8 cellular contexts compared by ENCODE assay signal in genomic region chr6:73732845-73733675, GRCh38. TPM values are rescaled to one million over a fixed set of nuclear protein-coding genes. Genes with fewer than 3 reads are reported as not detected.
DNase-seq lines count a peak whose midpoint lies in the region; ATAC-seq and TF ChIP-seq lines count a peak whose summit lies in the region.

No MANE protein-coding gene starts in this region.

- no peak overlapping the region for H2AFZ ChIP-seq in GM23338

- H4K20me1 ChIP-seq in GM23338 (replicated peaks; ENCODE audit: insufficient read depth), result no peaks in the 10 kb centered on the region

- CTCF ChIA-PET in activated naive CD4-positive, alpha-beta T cell treated with anti-CD3 and anti-CD28 coated beads, Interleukin-2, amount 10 ng/mL, durations not matched to agents 7 days and 5 days (lab: Charles Lee), result interaction anchor here (0.6 to 6.0 kb wide), 30 partner anchors 10 to 1476 kb away, joined by 3 to 126 read pairs (median 5); partner anchors contain the start of genes COL12A1 and SLC17A5

- no peaks in the 10 kb centered on the region; the same call in 2 of the 3 replicates for H3K9me3 Mint-ChIP-seq in GM23338
- no peaks in the 10 kb centered on the region for H3K9me3 Mint-ChIP-seq in activated naive CD4-positive, alpha-beta T cell treated with anti-CD3 and anti-CD28 coated beads, Interleukin-2, amount 10 ng/mL, durations not matched to agents 7 days and 5 days

- H3K9ac ChIP-seq in rectal smooth muscle tissue (ENCODE audit: low read length), result no peak overlapping the region

- no peak overlapping the region for H3K27ac Mint-ChIP-seq in GM23338
- H3K27ac Mint-ChIP-seq in activated naive CD4-positive, alpha-beta T cell treated with anti-CD3 and anti-CD28 coated beads, Interleukin-2, amount 10 ng/mL, durations not matched to agents 7 days and 5 days, result no peak overlapping the region

- no peaks in the 10 kb centered on the region for H3K9me3 ChIP-seq in heart left ventricle

- H3K27me3 ChIP-seq in GM06990 (replicated peaks; ENCODE audit: control insufficient read depth, insufficient read depth, low read length) (no peaks in the 10 kb centered on the region), GM23338 (ENCODE audit: insufficient read depth) (no peaks in the 10 kb centered on the region), heart left ventricle (no peaks in the 10 kb centered on the region), rectal smooth muscle tissue (ENCODE audit: control insufficient read depth, insufficient read depth, low read length) (no peaks in the 10 kb centered on the region)

- no peaks in the 10 kb centered on the region for H3F3A ChIP-seq in GM23338 (replicated peaks; ENCODE audit: low read depth)

- 62 to 69% (median 64%) methylated on average over 6 of the region's 6 CpGs for WGBS in heart left ventricle, 4 donors

- ATAC-seq in GM23338 (peak; percentile 96), SK-N-SH treated with all-trans-retinoic acid at 6 μM for 48 hours (peak; percentile 98), heart left ventricle (peak; percentile 62 to 94 (median 91))

- H3K4me2 ChIP-seq in GM23338, result no peak overlapping the region

- peaks cover 8% of the 10 kb centered on the region; the same call in 2 of the 3 replicates for H3K4me1 Mint-ChIP-seq in GM23338
- peaks cover 7% of the 10 kb centered on the region for H3K4me1 Mint-ChIP-seq in activated naive CD4-positive, alpha-beta T cell treated with anti-CD3 and anti-CD28 coated beads, Interleukin-2, amount 10 ng/mL, durations not matched to agents 7 days and 5 days

- TF ChIP-seq POLR2A in heart left ventricle (IDR thresholded peaks at IDR 0.05), result no peak

- no peaks in the 10 kb centered on the region for H3K4me1 ChIP-seq in GM23338 (ENCODE audit: insufficient read depth)
- H3K4me1 ChIP-seq in heart left ventricle, result peaks cover 0 to 2% (median 0%) of the 10 kb centered on the region in 12 donors
- H3K4me1 ChIP-seq in rectal smooth muscle tissue (ENCODE audit: control insufficient read depth, insufficient read depth, low read length), result peaks cover 8% of the 10 kb centered on the region

- no peaks in the 10 kb centered on the region for H3K36me3 ChIP-seq in GM06990 (ENCODE audit: control insufficient read depth, insufficient read depth, low read length)
- no peaks in the 10 kb centered on the region for H3K36me3 ChIP-seq in GM23338 (ENCODE audit: insufficient read depth)
- peaks cover 0 to 12% (median 0%) of the 10 kb centered on the region in 9 donors for H3K36me3 ChIP-seq in heart left ventricle
- H3K36me3 ChIP-seq in rectal smooth muscle tissue (ENCODE audit: control insufficient read depth, insufficient read depth, low read length), result no peaks in the 10 kb centered on the region

- H3K4me3 ChIP-seq in GM06990 (replicated peaks; ENCODE audit: low read depth, low read length) (no peak overlapping the region), GM23338 (no peak overlapping the region), heart left ventricle (no peak overlapping the region), rectal smooth muscle tissue (ENCODE audit: low read length) (no peak overlapping the region)

- DNase-seq in GM06990 (ENCODE audit: extremely low read depth, insufficient read length), result peak; percentile 40
- peak; percentile 83 for DNase-seq in GM23338 (ENCODE audit: low spot score)
- peak; percentile 79 for DNase-seq in activated naive CD4-positive, alpha-beta T cell treated with anti-CD3 and anti-CD28 coated beads, Interleukin-2, amount 10 ng/mL, durations not matched to agents 7 days and 5 days
- peak; percentile 56 to 73 (median 68) for DNase-seq in heart left ventricle
- DNase-seq in mesenteric fat pad (ENCODE audit: low spot score), result no peak

- H3K27ac ChIP-seq in GM23338 (ENCODE audit: low read depth), result no peak overlapping the region
- H3K27ac ChIP-seq in heart left ventricle, result no peak overlapping the region
- peak overlapping the region; percentile 34 for H3K27ac ChIP-seq in rectal smooth muscle tissue (ENCODE audit: low read depth, low read length)

- no peaks in the 10 kb centered on the region for H3K9me2 ChIP-seq in GM23338 (ENCODE audit: insufficient read depth)

- no peaks in the 10 kb centered on the region for H3K79me2 ChIP-seq in GM23338 (replicated peaks; ENCODE audit: insufficient read depth)

- H3K36me3 Mint-ChIP-seq in GM23338 (ENCODE audit: low read depth), result no peaks in the 10 kb centered on the region
- H3K36me3 Mint-ChIP-seq in activated naive CD4-positive, alpha-beta T cell treated with anti-CD3 and anti-CD28 coated beads, Interleukin-2, amount 10 ng/mL, durations not matched to agents 7 days and 5 days, result no peaks in the 10 kb centered on the region

- TF ChIP-seq CTCF in GM06990 (IDR thresholded peaks at IDR 0.05; ENCODE audit: insufficient read depth, low read length, poor library complexity, severe bottlenecking) (peak; percentile 89), GM23338 (conservative IDR thresholded peaks at IDR 0.05; ENCODE audit: low read depth in 2 of 2) (peak; percentile 94 to 95), LNCAP (IDR thresholded peaks at IDR 0.05) (peak; percentile 82), heart left ventricle (IDR thresholded peaks at IDR 0.05) (peak; percentile 84 to 95 (median 90))

- intact Hi-C loops in heart left ventricle (cut with DNase I), result loop anchor here in 9 of 10 donors (1.0 to 10.0 kb wide), 5 partner anchors 56 to 218 kb away; no protein-coding TSS in a partner anchor

- no peaks in the 10 kb centered on the region for H3K27me3 Mint-ChIP-seq in GM23338 (ENCODE audit: insufficient read depth, low read depth, poor library complexity)
- no peaks in the 10 kb centered on the region for H3K27me3 Mint-ChIP-seq in activated naive CD4-positive, alpha-beta T cell treated with anti-CD3 and anti-CD28 coated beads, Interleukin-2, amount 10 ng/mL, durations not matched to agents 7 days and 5 days

- no peak overlapping the region for H3K4me3 Mint-ChIP-seq in GM23338
- H3K4me3 Mint-ChIP-seq in activated naive CD4-positive, alpha-beta T cell treated with anti-CD3 and anti-CD28 coated beads, Interleukin-2, amount 10 ng/mL, durations not matched to agents 7 days and 5 days, result no peak overlapping the region

TF ChIP-seq in GM23338, 12 proteins besides CTCF, POLR2A, EP300 and RAD21 (continues in another document):
- TF ChIP-seq STAT1 (IDR thresholded peaks at IDR 0.05; ENCODE audit: unreplicated experiment), result no peak
- TF ChIP-seq ZNF114 (CRISPR knock-in tag; IDR thresholded peaks at IDR 0.05), result no peak
- TF ChIP-seq EZH2 (IDR thresholded peaks at IDR 0.05; ENCODE audit: low read depth, unreplicated experiment), result no peak
- TF ChIP-seq CREB1 (CRISPR knock-in tag; IDR thresholded peaks at IDR 0.05; ENCODE audit: low read depth), result no peak
- no peak for TF ChIP-seq ZNF331 (CRISPR knock-in tag; IDR thresholded peaks at IDR 0.05; ENCODE audit: low read depth)
- TF ChIP-seq ETS1 (IDR thresholded peaks at IDR 0.05), result no peak
- no peak for TF ChIP-seq JUNB (IDR thresholded peaks at IDR 0.05; ENCODE audit: unreplicated experiment)

TF ChIP-seq in SK-N-SH treated with all-trans-retinoic acid at 6 μM for 48 hours, 23 proteins besides CTCF, POLR2A, EP300 and RAD21:
- TF ChIP-seq ARNTL (CRISPR knock-in tag; IDR thresholded peaks at IDR 0.05; ENCODE audit: borderline replicate concordance, low read depth) (no peak), GLIS3 (CRISPR knock-in tag; IDR thresholded peaks at IDR 0.05) (no peak), ZNF8 (CRISPR knock-in tag; IDR thresholded peaks at IDR 0.05) (no peak), BACH2 (CRISPR knock-in tag; IDR thresholded peaks at IDR 0.05; ENCODE audit: borderline replicate concordance) (no peak), TSHZ2 (CRISPR knock-in tag; IDR thresholded peaks at IDR 0.05) (no peak), ZFP3 (CRISPR knock-in tag; IDR thresholded peaks at IDR 0.05) (no peak)

RNA-seq across cellular contexts. Expression of gene CD109, which starts 37.1 kb away (rescaled TPM):
- 5.3 and 6.0 TPM in 2 replicates for total RNA-seq in GM23338 (2014; rRNA removed; shearing (Covaris generic))
- polyA plus RNA-seq in GM23338 (2016; fragmentation: Nextera tagmentation; extraction: Ambion mirVana), result 0.92 and 1.1 TPM in 2 replicates
- total RNA-seq in heart left ventricle, result 10 to 100 TPM in 7 of 9 donors, 1 to 10 TPM in 2; 6.9 to 30.5 (median 14.5) TPM
- polyA plus RNA-seq in heart left ventricle, result 1 to 10 TPM; 1.9 to 9.3 TPM
- total RNA-seq in mesenteric fat pad, result 10.8 TPM
